30 cellular contexts compared by ENCODE assay signal in genomic region chr5:76204191-76204590, GRCh38.
"Had no signal": no experiment of that assay in that cellular context is flagged by ENCODE, and none has a peak within 500 bp of the region (broad histone marks: within the 10 kb centered on the region; RNA-seq: fewer than 3 reads in every experiment).

No MANE protein-coding gene starts in this region.

- H3K9me3 ChIP-seq: ascending aorta had no signal

- H3K4me3 ChIP-seq: ascending aorta, cardiac muscle cell, PC-9 had no signal

- FAIRE-seq: RCC 7860 had no signal

- H3K27ac ChIP-seq: ascending aorta, cardiac muscle cell, PC-9, RWPE1 had no signal

- H3K27me3 ChIP-seq: ascending aorta, cardiac muscle cell had no signal

- H3K4me1 ChIP-seq: ascending aorta had no signal

- DNase-seq: activated CD4-positive, alpha-beta T cell treated with anti-CD3 and anti-CD28 coated beads, Interleukin-2, amount 10 ng/mL, durations not matched to agents 24 days and 14 days; activated CD4-positive, alpha-beta T cell treated with anti-CD3 and anti-CD28 coated beads, Interleukin-2, amount 50 U/mL, for 4 hours; activated CD8-positive, alpha-beta T cell treated with anti-CD3 and anti-CD28 coated beads for 36 hours; activated gamma-delta T cell; activated naive CD4-positive, alpha-beta T cell treated with Interleukin-2 at 50 U/mL for 16 hours; activated naive CD8-positive, alpha-beta T cell treated with anti-CD3 and anti-CD28 coated beads, Interleukin-2, amount 10 ng/mL, durations not matched to agents 7 days and 5 days; activated T-cell treated with anti-CD3 and anti-CD28 coated beads, Interleukin-2, amount 50 U/mL, for 24 hours; Kasumi-1; KG1; MM.1S; MV-4-11; NCI-H1092; NCI-H1417 treated with DMSO at 0.1 percent for 48 hours; NCI-H187 treated with DMSO at 0.1 percent for 48 hours; NCI-H2081; NCI-H2171 treated with DMSO at 0.1 percent for 48 hours; NCI-H2227 treated with DMSO at 0.1 percent for 48 hours; NCI-H446; NCI-H510A treated with DMSO at 0.1 percent for 48 hours; NCI-H526 treated with DMSO at 0.1 percent for 48 hours; SIG-M5; SW 1271; T-helper 1 cell; T-helper 2 cell; T-helper 9 cell had no signal

- H3K36me3 ChIP-seq: ascending aorta, cardiac muscle cell had no signal
